Comparison of ENCODE assay signal across 1 cellular context in genomic region chr5:135177591-135177990, GRCh38.
TF ChIP-seq lines count a peak whose summit lies in the region.

No MANE protein-coding gene starts in this region.

TF ChIP-seq in K562, 482 proteins besides CTCF, POLR2A, EP300 and RAD21:
- TF ChIP-seq ZNF274 (IDR thresholded peaks at IDR 0.05; ENCODE audit: borderline replicate concordance, low read depth, low read length) (no peak), MCM3 (IDR thresholded peaks at IDR 0.05) (no peak), SRSF9 (IDR thresholded peaks at IDR 0.05; ENCODE audit: borderline replicate concordance, low read depth, low read length) (no peak), RBBP5 (IDR thresholded peaks at IDR 0.05; ENCODE audit: borderline replicate concordance, insufficient read depth, low read length, poor library complexity, severe bottlenecking) (peak; percentile 32), ZNF23 (CRISPR knock-in tag; IDR thresholded peaks at IDR 0.05) (no peak), ZFP36 (IDR thresholded peaks at IDR 0.05; ENCODE audit: low read depth, low read length, partially characterized antibody) (peak; percentile 47), ARNT (IDR thresholded peaks at IDR 0.05) (no peak)
